Comparison of ENCODE assay signal across 20 cellular contexts in the genomic region with DNA sequence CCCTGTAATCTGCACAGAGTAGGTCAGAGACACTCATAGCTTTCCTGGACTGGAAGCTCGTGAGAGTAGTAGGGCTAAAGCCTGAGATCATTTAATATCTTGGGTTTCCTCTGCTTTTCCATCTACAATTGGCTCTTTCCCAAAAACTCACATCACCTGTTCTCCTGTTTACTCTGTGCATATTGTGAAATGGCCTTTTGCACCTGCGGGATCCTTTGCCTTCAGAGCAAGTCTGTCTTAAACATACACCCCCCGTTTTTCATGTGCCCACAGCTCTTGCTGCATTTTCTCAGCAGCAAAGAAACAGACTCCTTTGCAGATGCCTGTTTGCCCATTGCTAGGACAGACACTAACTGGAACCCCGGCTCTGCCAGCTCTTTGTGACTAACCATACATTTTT.
DNase-seq lines count a peak whose midpoint lies in the region; ATAC-seq and TF ChIP-seq lines count a peak whose summit lies in the region.
"Had no signal": no experiment of that assay in that cellular context is flagged by ENCODE, and none has a peak within 500 bp of the region (broad histone marks: within the 10 kb centered on the region; RNA-seq: fewer than 3 reads in every experiment).

No MANE protein-coding gene starts in this region.

- no peak overlapping the region for H3K9ac ChIP-seq in OCI-LY1 (ENCODE audit: low read length)

- ATAC-seq in HG03432 (IDR thresholded peaks at IDR 0.05; ENCODE audit: unreplicated experiment): no peak
- ATAC-seq in HG02884 (IDR thresholded peaks at IDR 0.05; ENCODE audit: unreplicated experiment): no peak
- no peak for ATAC-seq in foreskin keratinocyte
- ATAC-seq in GM21717 (IDR thresholded peaks at IDR 0.05; ENCODE audit: unreplicated experiment): no peak
- ATAC-seq: activated CD4-positive, CD25-positive, alpha-beta regulatory T cell treated with anti-CD3 and anti-CD28 coated beads, Interleukin-2, amount 50 U/mL, for 24 hours had no signal

- no peaks in the 10 kb centered on the region; the same call in 1 of the 2 replicates for H3K36me3 ChIP-seq in OCI-LY1 (ENCODE audit: insufficient read depth, low read length)
- H3K36me3 ChIP-seq: cardiac muscle cell, HAP-1 had no signal

- H4K20me1 ChIP-seq in OCI-LY1 (ENCODE audit: insufficient read depth, low read length): no peaks in the 10 kb centered on the region

- peaks cover 4% of the 10 kb centered on the region; the same call in 1 of the 2 replicates for H3K9me3 ChIP-seq in OCI-LY1 (ENCODE audit: low read length)
- H3K9me3 ChIP-seq: HAP-1 had no signal

- H3K4me1 ChIP-seq in OCI-LY1 (ENCODE audit: insufficient read depth, low read length, severe bottlenecking) (peaks cover 20% of the 10 kb centered on the region), foreskin keratinocyte (no peaks in the 10 kb centered on the region)
- H3K4me1 ChIP-seq: HAP-1 had no signal

- H3K27ac ChIP-seq in OCI-LY1 (ENCODE audit: low read depth, low read length, poor library complexity, severe bottlenecking): peak overlapping the region; percentile 47
- H3K27ac ChIP-seq in foreskin keratinocyte: no peak overlapping the region
- H3K27ac ChIP-seq: cardiac muscle cell, skin epidermis had no signal

- H3K79me2 ChIP-seq in OCI-LY1 (ENCODE audit: insufficient read depth, low read length): no peaks in the 10 kb centered on the region

- no peaks in the 10 kb centered on the region for H3K9me2 ChIP-seq in OCI-LY1 (ENCODE audit: low read depth, low read length)

- no peak overlapping the region for H3K4me3 ChIP-seq in OCI-LY1 (ENCODE audit: low read depth, low read length, poor library complexity, severe bottlenecking)
- H3K4me3 ChIP-seq: cardiac muscle cell, HAP-1, skin epidermis had no signal

- peak; percentile 61 for DNase-seq in COR-L47 (lab: John Stamatoyannopoulos, UW)
- DNase-seq in NCI-H1436 (lab: John Stamatoyannopoulos, UW): peak; percentile 11
- DNase-seq in NCI-H2171 treated with DMSO at 0.1 percent for 48 hours (lab: John Stamatoyannopoulos, UW): peak; percentile 56
- no peak for DNase-seq in foreskin keratinocyte
- DNase-seq: activated naive CD4-positive, alpha-beta T cell treated with Interleukin-2 at 50 U/mL for 16 hours; activated T-cell treated with anti-CD3 and anti-CD28 coated beads, Interleukin-2, amount 50 U/mL, for 24 hours; C1 segment of cervical spinal cord; mammary epithelial cell; MM.1S; NCI-H446 treated with DMSO at 0.1 percent for 48 hours; stimulated activated CD4-positive, alpha-beta T cell treated with anti-CD3 and anti-CD28 coated beads, Interleukin-1b, Interleukin-23, amount 100 ng/mL, for 48 hours; SW 1271 had no signal

- H3F3A ChIP-seq in OCI-LY1 (ENCODE audit: insufficient read depth, low read length): no peaks in the 10 kb centered on the region

- no peaks in the 10 kb centered on the region for H3K27me3 ChIP-seq in OCI-LY1 (ENCODE audit: insufficient read depth, low read length)
- H3K27me3 ChIP-seq in foreskin keratinocyte: no peaks in the 10 kb centered on the region
- H3K27me3 ChIP-seq: cardiac muscle cell had no signal

- H2AFZ ChIP-seq in OCI-LY1 (ENCODE audit: low read length): 0 out of 2 replicates have a peak overlapping the region, but pooled peaks have one; percentile 11

- TF ChIP-seq CTCF in OCI-LY1 (IDR thresholded peaks at IDR 0.05; ENCODE audit: low read length) (no peak), foreskin keratinocyte (conservative IDR thresholded peaks at IDR 0.05) (no peak)

- no peak overlapping the region for H3K4me2 ChIP-seq in OCI-LY1 (ENCODE audit: low read length)

Comparison
In these comparisons a context has a peak if more than half of its experiments do, and no peak if none do; other contexts are left out.
1. DNase-seq: peak in COR-L47 (single experiment), NCI-H1436 (single experiment) and NCI-H2171 treated with DMSO at 0.1 percent for 48 hours (single experiment); none in foreskin keratinocyte (0 of 2).